ENCODE assay signal across 1 cellular context in genomic region chr11:110026823-110027626, GRCh38.
TF ChIP-seq lines count a peak whose summit lies in the region.

No MANE protein-coding gene starts in this region.

TF ChIP-seq in GM12878, 131 proteins besides CTCF, POLR2A, EP300 and RAD21 (continued from another document and continues in another):
- TF ChIP-seq IRF4 (IDR thresholded peaks at IDR 0.05; ENCODE audit: low read depth, low read length) (peak; percentile 86; the same call in 1 of the 2 replicates), CREM (IDR thresholded peaks at IDR 0.05; ENCODE audit: low read depth) (peak; percentile 85), NR2F1 (conservative IDR thresholded peaks at IDR 0.05) (peak; percentile 83), ZNF622 (IDR thresholded peaks at IDR 0.05) (no peak), HDGF (IDR thresholded peaks at IDR 0.05) (0 out of 2 replicates have a peak, but pooled peaks have one; percentile 47), ELK1 (IDR thresholded peaks at IDR 0.05; ENCODE audit: low read depth, low read length) (no peak), SUZ12 (IDR thresholded peaks at IDR 0.05; ENCODE audit: unreplicated experiment) (no peak), ZBTB4 (CRISPR knock-in tag; IDR thresholded peaks at IDR 0.05) (no peak), RB1 (IDR thresholded peaks at IDR 0.05; ENCODE audit: borderline replicate concordance) (no peak), ZBED1 (IDR thresholded peaks at IDR 0.05; ENCODE audit: borderline replicate concordance) (peak; percentile 94; the same call in 1 of the 2 replicates), RELA (IDR thresholded peaks at IDR 0.05; ENCODE audit: borderline replicate concordance, partially characterized antibody) (peak; percentile 85), TCF12 (IDR thresholded peaks at IDR 0.05; ENCODE audit: low read depth, low read length) (peak; percentile 60; the same call in 1 of the 2 replicates), STAT1 (conservative IDR thresholded peaks at IDR 0.05) (no peak), TCF7 (IDR thresholded peaks at IDR 0.05; ENCODE audit: borderline replicate concordance) (peak; percentile 64; the same call in 1 of the 2 replicates), NRF1 (conservative IDR thresholded peaks at IDR 0.05; ENCODE audit: low read depth, low read length) (no peak), WRNIP1 (IDR thresholded peaks at IDR 0.05; ENCODE audit: borderline replicate concordance, low read depth, low read length) (no peak), GATAD2B (conservative IDR thresholded peaks at IDR 0.05; ENCODE audit: low read depth) (peak; percentile 73), TCF3 (IDR thresholded peaks at IDR 0.05; ENCODE audit: borderline replicate concordance, insufficient read depth, low read depth, low read length) (no peak), CHD1 (IDR thresholded peaks at IDR 0.05; ENCODE audit: low read depth, low read length) (no peak), NR2C2 (IDR thresholded peaks at IDR 0.05; ENCODE audit: borderline replicate concordance, control insufficient read depth, insufficient read length, low read depth) (no peak), NFXL1 (IDR thresholded peaks at IDR 0.05; ENCODE audit: borderline replicate concordance) (no peak), GABPA (IDR thresholded peaks at IDR 0.05; ENCODE audit: low read depth) (peak; percentile 47; the same call in 1 of the 2 replicates), HDAC6 (IDR thresholded peaks at IDR 0.05; ENCODE audit: unreplicated experiment) (no peak), SMC3 (IDR thresholded peaks at IDR 0.05; ENCODE audit: borderline replicate concordance, low read length) (peak; percentile 2; the same call in 1 of the 2 replicates), STAT3 (IDR thresholded peaks at IDR 0.05; ENCODE audit: low read depth, low read length) (peak; percentile 73; the same call in 1 of the 2 replicates), PAX5 (IDR thresholded peaks at IDR 0.05; ENCODE audit: borderline replicate concordance, low read depth, low read length) (peak; percentile 99), EGR1 (IDR thresholded peaks at IDR 0.05; ENCODE audit: borderline replicate concordance in 1 of 2, low read depth in 2 of 2, low read length in 2 of 2) (0 out of 3 replicates have a peak, but pooled peaks of 1 of the 2 experiments have one; percentile 27), NFIC (IDR thresholded peaks at IDR 0.05; ENCODE audit: low read depth, low read length) (peak; percentile 94), BCL11A (IDR thresholded peaks at IDR 0.05; ENCODE audit: low read depth, low read length) (peak; percentile 96), NFYA (IDR thresholded peaks at IDR 0.05; ENCODE audit: borderline replicate concordance, low read depth, low read length) (no peak), NKRF (conservative IDR thresholded peaks at IDR 0.05) (0 out of 2 replicates have a peak, but pooled peaks have one; percentile 45), CBFB (IDR thresholded peaks at IDR 0.05; ENCODE audit: low read depth) (peak; percentile 93), ZSCAN29 (IDR thresholded peaks at IDR 0.05) (no peak), ETV6 (conservative IDR thresholded peaks at IDR 0.05 in 1 of 2, IDR thresholded peaks at IDR 0.05 in 1 of 2; ENCODE audit: borderline replicate concordance in 1 of 2, low read depth in 1 of 2) (peak in 1 of 2 experiments; percentile 95; a peak in 2 of 4 replicates), ZNF384 (IDR thresholded peaks at IDR 0.05; ENCODE audit: borderline replicate concordance, low read depth, low read length) (no peak), CHD2 (IDR thresholded peaks at IDR 0.05; ENCODE audit: borderline replicate concordance, low read depth, low read length) (peak; percentile 85), CBX5 (IDR thresholded peaks at IDR 0.05; ENCODE audit: low read depth) (no peak; the same call in 1 of the 2 replicates), ZNF24 (IDR thresholded peaks at IDR 0.05) (no peak), SIN3A (IDR thresholded peaks at IDR 0.05; ENCODE audit: low read depth, low read length) (no peak), JUNB (IDR thresholded peaks at IDR 0.05) (no peak; the same call in 1 of the 2 replicates), SMARCA5 (IDR thresholded peaks at IDR 0.05) (no peak), BACH1 (IDR thresholded peaks at IDR 0.05; ENCODE audit: borderline replicate concordance) (peak; percentile 85; the same call in 1 of the 2 replicates), SUPT20H (IDR thresholded peaks at IDR 0.05; ENCODE audit: borderline replicate concordance, control insufficient read depth, low read depth, low read length) (no peak), BMI1 (IDR thresholded peaks at IDR 0.05; ENCODE audit: borderline replicate concordance) (peak; percentile 61), SREBF2 (IDR thresholded peaks at IDR 0.05; ENCODE audit: low read length) (no peak), MTA3 (IDR thresholded peaks at IDR 0.05; ENCODE audit: borderline replicate concordance, low read length) (peak; percentile 91; the same call in 1 of the 2 replicates)
- TF ChIP-seq, protein P1, sequence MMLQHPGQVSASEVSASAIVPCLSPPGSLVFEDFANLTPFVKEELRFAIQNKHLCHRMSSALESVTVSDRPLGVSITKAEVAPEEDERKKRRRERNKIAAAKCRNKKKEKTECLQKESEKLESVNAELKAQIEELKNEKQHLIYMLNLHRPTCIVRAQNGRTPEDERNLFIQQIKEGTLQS (IDR thresholded peaks at IDR 0.05; ENCODE audit: borderline replicate concordance, extremely low read depth, low read depth, low read length): no peak
- TF ChIP-seq, protein P2, sequence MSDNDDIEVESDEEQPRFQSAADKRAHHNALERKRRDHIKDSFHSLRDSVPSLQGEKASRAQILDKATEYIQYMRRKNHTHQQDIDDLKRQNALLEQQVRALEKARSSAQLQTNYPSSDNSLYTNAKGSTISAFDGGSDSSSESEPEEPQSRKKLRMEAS (IDR thresholded peaks at IDR 0.05; ENCODE audit: low read depth, low read length): no peak
- TF ChIP-seq, protein P3, sequence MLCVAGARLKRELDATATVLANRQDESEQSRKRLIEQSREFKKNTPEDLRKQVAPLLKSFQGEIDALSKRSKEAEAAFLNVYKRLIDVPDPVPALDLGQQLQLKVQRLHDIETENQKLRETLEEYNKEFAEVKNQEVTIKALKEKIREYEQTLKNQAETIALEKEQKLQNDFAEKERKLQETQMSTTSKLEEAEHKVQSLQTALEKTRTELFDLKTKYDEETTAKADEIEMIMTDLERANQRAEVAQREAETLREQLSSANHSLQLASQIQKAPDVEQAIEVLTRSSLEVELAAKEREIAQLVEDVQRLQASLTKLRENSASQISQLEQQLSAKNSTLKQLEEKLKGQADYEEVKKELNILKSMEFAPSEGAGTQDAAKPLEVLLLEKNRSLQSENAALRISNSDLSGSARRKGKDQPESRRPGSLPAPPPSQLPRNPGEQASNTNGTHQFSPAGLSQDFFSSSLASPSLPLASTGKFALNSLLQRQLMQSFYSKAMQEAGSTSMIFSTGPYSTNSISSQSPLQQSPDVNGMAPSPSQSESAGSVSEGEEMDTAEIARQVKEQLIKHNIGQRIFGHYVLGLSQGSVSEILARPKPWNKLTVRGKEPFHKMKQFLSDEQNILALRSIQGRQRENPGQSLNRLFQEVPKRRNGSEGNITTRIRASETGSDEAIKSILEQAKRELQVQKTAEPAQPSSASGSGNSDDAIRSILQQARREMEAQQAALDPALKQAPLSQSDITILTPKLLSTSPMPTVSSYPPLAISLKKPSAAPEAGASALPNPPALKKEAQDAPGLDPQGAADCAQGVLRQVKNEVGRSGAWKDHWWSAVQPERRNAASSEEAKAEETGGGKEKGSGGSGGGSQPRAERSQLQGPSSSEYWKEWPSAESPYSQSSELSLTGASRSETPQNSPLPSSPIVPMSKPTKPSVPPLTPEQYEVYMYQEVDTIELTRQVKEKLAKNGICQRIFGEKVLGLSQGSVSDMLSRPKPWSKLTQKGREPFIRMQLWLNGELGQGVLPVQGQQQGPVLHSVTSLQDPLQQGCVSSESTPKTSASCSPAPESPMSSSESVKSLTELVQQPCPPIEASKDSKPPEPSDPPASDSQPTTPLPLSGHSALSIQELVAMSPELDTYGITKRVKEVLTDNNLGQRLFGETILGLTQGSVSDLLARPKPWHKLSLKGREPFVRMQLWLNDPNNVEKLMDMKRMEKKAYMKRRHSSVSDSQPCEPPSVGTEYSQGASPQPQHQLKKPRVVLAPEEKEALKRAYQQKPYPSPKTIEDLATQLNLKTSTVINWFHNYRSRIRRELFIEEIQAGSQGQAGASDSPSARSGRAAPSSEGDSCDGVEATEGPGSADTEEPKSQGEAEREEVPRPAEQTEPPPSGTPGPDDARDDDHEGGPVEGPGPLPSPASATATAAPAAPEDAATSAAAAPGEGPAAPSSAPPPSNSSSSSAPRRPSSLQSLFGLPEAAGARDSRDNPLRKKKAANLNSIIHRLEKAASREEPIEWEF (IDR thresholded peaks at IDR 0.05; ENCODE audit: insufficient replicate concordance, low read depth, low read length): peak; percentile 90
- TF ChIP-seq, protein P4, sequence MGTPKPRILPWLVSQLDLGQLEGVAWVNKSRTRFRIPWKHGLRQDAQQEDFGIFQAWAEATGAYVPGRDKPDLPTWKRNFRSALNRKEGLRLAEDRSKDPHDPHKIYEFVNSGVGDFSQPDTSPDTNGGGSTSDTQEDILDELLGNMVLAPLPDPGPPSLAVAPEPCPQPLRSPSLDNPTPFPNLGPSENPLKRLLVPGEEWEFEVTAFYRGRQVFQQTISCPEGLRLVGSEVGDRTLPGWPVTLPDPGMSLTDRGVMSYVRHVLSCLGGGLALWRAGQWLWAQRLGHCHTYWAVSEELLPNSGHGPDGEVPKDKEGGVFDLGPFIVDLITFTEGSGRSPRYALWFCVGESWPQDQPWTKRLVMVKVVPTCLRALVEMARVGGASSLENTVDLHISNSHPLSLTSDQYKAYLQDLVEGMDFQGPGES (IDR thresholded peaks at IDR 0.05): no peak
- TF ChIP-seq, protein P5, sequence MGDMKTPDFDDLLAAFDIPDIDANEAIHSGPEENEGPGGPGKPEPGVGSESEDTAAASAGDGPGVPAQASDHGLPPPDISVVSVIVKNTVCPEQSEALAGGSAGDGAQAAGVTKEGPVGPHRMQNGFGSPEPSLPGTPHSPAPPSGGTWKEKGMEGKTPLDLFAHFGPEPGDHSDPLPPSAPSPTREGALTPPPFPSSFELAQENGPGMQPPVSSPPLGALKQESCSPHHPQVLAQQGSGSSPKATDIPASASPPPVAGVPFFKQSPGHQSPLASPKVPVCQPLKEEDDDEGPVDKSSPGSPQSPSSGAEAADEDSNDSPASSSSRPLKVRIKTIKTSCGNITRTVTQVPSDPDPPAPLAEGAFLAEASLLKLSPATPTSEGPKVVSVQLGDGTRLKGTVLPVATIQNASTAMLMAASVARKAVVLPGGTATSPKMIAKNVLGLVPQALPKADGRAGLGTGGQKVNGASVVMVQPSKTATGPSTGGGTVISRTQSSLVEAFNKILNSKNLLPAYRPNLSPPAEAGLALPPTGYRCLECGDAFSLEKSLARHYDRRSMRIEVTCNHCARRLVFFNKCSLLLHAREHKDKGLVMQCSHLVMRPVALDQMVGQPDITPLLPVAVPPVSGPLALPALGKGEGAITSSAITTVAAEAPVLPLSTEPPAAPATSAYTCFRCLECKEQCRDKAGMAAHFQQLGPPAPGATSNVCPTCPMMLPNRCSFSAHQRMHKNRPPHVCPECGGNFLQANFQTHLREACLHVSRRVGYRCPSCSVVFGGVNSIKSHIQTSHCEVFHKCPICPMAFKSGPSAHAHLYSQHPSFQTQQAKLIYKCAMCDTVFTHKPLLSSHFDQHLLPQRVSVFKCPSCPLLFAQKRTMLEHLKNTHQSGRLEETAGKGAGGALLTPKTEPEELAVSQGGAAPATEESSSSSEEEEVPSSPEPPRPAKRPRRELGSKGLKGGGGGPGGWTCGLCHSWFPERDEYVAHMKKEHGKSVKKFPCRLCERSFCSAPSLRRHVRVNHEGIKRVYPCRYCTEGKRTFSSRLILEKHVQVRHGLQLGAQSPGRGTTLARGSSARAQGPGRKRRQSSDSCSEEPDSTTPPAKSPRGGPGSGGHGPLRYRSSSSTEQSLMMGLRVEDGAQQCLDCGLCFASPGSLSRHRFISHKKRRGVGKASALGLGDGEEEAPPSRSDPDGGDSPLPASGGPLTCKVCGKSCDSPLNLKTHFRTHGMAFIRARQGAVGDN (IDR thresholded peaks at IDR 0.05): no peak; the same call in 1 of the 2 replicates
